Comparison of ENCODE assay signal across 2 cellular contexts in genomic region chr5:98773214-98773463, GRCh38.
TF ChIP-seq lines count a peak whose summit lies in the region.

No MANE protein-coding gene starts in this region.

TF ChIP-seq in HEK293, 187 proteins besides CTCF, POLR2A, EP300 and RAD21 (continued from another document and continues in another):
- TF ChIP-seq ZNF645 (tag by site-specific recombination; IDR thresholded peaks at IDR 0.05) (no peak), ZNF280D (tag by site-specific recombination; IDR thresholded peaks at IDR 0.05) (no peak), ZFP41 (tag by site-specific recombination; IDR thresholded peaks at IDR 0.05; ENCODE audit: borderline replicate concordance) (no peak), ZSCAN30 (tag by site-specific recombination; IDR thresholded peaks at IDR 0.05) (peak; percentile 29; the same call in 1 of the 2 replicates), ZNF184 (tag by site-specific recombination; IDR thresholded peaks at IDR 0.05) (no peak), OSR2 (tag by site-specific recombination; IDR thresholded peaks at IDR 0.05) (no peak), PRDM4 (tag by site-specific recombination; IDR thresholded peaks at IDR 0.05) (peak; percentile 93), MEIS1 (CRISPR knock-in tag; IDR thresholded peaks at IDR 0.05; ENCODE audit: borderline replicate concordance) (no peak), PRDM6 (tag by site-specific recombination; IDR thresholded peaks at IDR 0.05) (no peak), ZNF223 (tag by site-specific recombination; IDR thresholded peaks at IDR 0.05) (no peak), ZNF548 (tag by site-specific recombination; IDR thresholded peaks at IDR 0.05) (no peak), ZNF610 (tag by site-specific recombination; IDR thresholded peaks at IDR 0.05; ENCODE audit: borderline replicate concordance) (peak; percentile 90), ZNF366 (tag by site-specific recombination; conservative IDR thresholded peaks at IDR 0.05) (peak; percentile 95)

TF ChIP-seq in WTC11, 78 proteins besides CTCF, POLR2A, EP300 and RAD21 (continued from another document):
- TF ChIP-seq AFF4 (CRISPR knock-in tag; IDR thresholded peaks at IDR 0.05; ENCODE audit: borderline replicate concordance) (peak; percentile 62; the same call in 1 of the 2 replicates), GABPB1 (CRISPR knock-in tag; IDR thresholded peaks at IDR 0.05) (no peak), ZNF281 (CRISPR knock-in tag; IDR thresholded peaks at IDR 0.05) (peak; percentile 44)
